3 cellular contexts compared by ENCODE assay signal in the genomic region with DNA sequence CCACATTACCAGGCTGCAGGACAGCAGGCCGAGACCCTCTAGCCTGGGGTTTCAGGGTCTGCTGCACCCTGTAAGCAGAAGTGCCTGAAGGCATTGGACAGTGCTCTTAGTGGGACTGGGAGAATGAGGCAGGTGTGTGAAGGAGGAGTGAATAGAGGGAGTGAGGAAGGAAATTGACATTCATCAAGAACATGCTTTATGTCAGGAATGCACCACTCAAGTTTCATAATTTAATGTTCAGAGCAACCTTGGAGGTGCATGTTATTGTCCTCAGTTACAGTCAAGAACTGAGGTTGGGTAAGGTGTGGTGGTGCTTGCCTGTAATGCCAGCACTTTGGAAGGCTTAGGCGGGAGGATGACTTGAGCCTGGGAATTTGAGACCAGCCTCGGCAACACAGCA.
TF ChIP-seq lines count a peak whose summit lies in the region.

No MANE protein-coding gene starts in this region.

TF ChIP-seq in A549, 52 proteins besides CTCF, POLR2A, EP300 and RAD21:
- TF ChIP-seq TFCP2L1 (CRISPR knock-in tag; IDR thresholded peaks at IDR 0.05) (no peak), SMC3 (IDR thresholded peaks at IDR 0.05) (no peak), ESRRA (IDR thresholded peaks at IDR 0.05; ENCODE audit: borderline replicate concordance, low read length) (no peak), NFE2L2 (conservative IDR thresholded peaks at IDR 0.05; ENCODE audit: low read length) (no peak), EHMT2 (IDR thresholded peaks at IDR 0.05; ENCODE audit: low read depth) (no peak), FOSB (CRISPR knock-in tag; IDR thresholded peaks at IDR 0.05) (no peak), JUNB (IDR thresholded peaks at IDR 0.05) (no peak)

TF ChIP-seq in HEK293, 187 proteins besides CTCF, POLR2A, EP300 and RAD21:
- TF ChIP-seq ZNF600 (tag by site-specific recombination; IDR thresholded peaks at IDR 0.05), result peak; percentile 58
- TF ChIP-seq ZNF366 (tag by site-specific recombination; conservative IDR thresholded peaks at IDR 0.05), result peak; percentile 25; the same call in 1 of the 2 replicates
- TF ChIP-seq, protein P1, sequence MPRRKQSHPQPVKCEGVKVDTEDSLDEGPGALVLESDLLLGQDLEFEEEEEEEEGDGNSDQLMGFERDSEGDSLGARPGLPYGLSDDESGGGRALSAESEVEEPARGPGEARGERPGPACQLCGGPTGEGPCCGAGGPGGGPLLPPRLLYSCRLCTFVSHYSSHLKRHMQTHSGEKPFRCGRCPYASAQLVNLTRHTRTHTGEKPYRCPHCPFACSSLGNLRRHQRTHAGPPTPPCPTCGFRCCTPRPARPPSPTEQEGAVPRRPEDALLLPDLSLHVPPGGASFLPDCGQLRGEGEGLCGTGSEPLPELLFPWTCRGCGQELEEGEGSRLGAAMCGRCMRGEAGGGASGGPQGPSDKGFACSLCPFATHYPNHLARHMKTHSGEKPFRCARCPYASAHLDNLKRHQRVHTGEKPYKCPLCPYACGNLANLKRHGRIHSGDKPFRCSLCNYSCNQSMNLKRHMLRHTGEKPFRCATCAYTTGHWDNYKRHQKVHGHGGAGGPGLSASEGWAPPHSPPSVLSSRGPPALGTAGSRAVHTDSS (tag by site-specific recombination; IDR thresholded peaks at IDR 0.05), result no peak

TF ChIP-seq in H1, 55 proteins besides CTCF, POLR2A, EP300 and RAD21:
- no peak for TF ChIP-seq GABPA (IDR thresholded peaks at IDR 0.05; ENCODE audit: borderline replicate concordance, insufficient read depth, low read length)
- no peak for TF ChIP-seq SP2 (IDR thresholded peaks at IDR 0.05; ENCODE audit: low read length)
- TF ChIP-seq SP4 (IDR thresholded peaks at IDR 0.05; ENCODE audit: low read length), result no peak
- no peak for TF ChIP-seq CBX8 (IDR thresholded peaks at IDR 0.05; ENCODE audit: borderline replicate concordance, low read depth, low read length)
- TF ChIP-seq NANOG (IDR thresholded peaks at IDR 0.05; ENCODE audit: insufficient read depth, low read depth, low read length, poor library complexity, severe bottlenecking), result no peak
- TF ChIP-seq BACH1 (IDR thresholded peaks at IDR 0.05; ENCODE audit: low read length), result no peak
- TF ChIP-seq TCF12 (IDR thresholded peaks at IDR 0.05; ENCODE audit: low read depth, low read length), result no peak
- TF ChIP-seq HDAC2 (IDR thresholded peaks at IDR 0.05; ENCODE audit: borderline replicate concordance in 1 of 2, low read depth in 2 of 2, low read length in 2 of 2), result no peak
- no peak for TF ChIP-seq CHD1 (IDR thresholded peaks at IDR 0.05; ENCODE audit: low read depth, low read length)
- TF ChIP-seq POU5F1 (IDR thresholded peaks at IDR 0.05; ENCODE audit: low read depth, low read length), result no peak
- TF ChIP-seq SP1 (IDR thresholded peaks at IDR 0.05; ENCODE audit: low read depth, low read length), result no peak
- TF ChIP-seq GTF2F1 (IDR thresholded peaks at IDR 0.05; ENCODE audit: borderline replicate concordance, low read depth, low read length), result no peak
- TF ChIP-seq, protein P2, sequence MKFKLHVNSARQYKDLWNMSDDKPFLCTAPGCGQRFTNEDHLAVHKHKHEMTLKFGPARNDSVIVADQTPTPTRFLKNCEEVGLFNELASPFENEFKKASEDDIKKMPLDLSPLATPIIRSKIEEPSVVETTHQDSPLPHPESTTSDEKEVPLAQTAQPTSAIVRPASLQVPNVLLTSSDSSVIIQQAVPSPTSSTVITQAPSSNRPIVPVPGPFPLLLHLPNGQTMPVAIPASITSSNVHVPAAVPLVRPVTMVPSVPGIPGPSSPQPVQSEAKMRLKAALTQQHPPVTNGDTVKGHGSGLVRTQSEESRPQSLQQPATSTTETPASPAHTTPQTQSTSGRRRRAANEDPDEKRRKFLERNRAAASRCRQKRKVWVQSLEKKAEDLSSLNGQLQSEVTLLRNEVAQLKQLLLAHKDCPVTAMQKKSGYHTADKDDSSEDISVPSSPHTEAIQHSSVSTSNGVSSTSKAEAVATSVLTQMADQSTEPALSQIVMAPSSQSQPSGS (IDR thresholded peaks at IDR 0.05; ENCODE audit: low read length), result no peak
- TF ChIP-seq, protein P3, sequence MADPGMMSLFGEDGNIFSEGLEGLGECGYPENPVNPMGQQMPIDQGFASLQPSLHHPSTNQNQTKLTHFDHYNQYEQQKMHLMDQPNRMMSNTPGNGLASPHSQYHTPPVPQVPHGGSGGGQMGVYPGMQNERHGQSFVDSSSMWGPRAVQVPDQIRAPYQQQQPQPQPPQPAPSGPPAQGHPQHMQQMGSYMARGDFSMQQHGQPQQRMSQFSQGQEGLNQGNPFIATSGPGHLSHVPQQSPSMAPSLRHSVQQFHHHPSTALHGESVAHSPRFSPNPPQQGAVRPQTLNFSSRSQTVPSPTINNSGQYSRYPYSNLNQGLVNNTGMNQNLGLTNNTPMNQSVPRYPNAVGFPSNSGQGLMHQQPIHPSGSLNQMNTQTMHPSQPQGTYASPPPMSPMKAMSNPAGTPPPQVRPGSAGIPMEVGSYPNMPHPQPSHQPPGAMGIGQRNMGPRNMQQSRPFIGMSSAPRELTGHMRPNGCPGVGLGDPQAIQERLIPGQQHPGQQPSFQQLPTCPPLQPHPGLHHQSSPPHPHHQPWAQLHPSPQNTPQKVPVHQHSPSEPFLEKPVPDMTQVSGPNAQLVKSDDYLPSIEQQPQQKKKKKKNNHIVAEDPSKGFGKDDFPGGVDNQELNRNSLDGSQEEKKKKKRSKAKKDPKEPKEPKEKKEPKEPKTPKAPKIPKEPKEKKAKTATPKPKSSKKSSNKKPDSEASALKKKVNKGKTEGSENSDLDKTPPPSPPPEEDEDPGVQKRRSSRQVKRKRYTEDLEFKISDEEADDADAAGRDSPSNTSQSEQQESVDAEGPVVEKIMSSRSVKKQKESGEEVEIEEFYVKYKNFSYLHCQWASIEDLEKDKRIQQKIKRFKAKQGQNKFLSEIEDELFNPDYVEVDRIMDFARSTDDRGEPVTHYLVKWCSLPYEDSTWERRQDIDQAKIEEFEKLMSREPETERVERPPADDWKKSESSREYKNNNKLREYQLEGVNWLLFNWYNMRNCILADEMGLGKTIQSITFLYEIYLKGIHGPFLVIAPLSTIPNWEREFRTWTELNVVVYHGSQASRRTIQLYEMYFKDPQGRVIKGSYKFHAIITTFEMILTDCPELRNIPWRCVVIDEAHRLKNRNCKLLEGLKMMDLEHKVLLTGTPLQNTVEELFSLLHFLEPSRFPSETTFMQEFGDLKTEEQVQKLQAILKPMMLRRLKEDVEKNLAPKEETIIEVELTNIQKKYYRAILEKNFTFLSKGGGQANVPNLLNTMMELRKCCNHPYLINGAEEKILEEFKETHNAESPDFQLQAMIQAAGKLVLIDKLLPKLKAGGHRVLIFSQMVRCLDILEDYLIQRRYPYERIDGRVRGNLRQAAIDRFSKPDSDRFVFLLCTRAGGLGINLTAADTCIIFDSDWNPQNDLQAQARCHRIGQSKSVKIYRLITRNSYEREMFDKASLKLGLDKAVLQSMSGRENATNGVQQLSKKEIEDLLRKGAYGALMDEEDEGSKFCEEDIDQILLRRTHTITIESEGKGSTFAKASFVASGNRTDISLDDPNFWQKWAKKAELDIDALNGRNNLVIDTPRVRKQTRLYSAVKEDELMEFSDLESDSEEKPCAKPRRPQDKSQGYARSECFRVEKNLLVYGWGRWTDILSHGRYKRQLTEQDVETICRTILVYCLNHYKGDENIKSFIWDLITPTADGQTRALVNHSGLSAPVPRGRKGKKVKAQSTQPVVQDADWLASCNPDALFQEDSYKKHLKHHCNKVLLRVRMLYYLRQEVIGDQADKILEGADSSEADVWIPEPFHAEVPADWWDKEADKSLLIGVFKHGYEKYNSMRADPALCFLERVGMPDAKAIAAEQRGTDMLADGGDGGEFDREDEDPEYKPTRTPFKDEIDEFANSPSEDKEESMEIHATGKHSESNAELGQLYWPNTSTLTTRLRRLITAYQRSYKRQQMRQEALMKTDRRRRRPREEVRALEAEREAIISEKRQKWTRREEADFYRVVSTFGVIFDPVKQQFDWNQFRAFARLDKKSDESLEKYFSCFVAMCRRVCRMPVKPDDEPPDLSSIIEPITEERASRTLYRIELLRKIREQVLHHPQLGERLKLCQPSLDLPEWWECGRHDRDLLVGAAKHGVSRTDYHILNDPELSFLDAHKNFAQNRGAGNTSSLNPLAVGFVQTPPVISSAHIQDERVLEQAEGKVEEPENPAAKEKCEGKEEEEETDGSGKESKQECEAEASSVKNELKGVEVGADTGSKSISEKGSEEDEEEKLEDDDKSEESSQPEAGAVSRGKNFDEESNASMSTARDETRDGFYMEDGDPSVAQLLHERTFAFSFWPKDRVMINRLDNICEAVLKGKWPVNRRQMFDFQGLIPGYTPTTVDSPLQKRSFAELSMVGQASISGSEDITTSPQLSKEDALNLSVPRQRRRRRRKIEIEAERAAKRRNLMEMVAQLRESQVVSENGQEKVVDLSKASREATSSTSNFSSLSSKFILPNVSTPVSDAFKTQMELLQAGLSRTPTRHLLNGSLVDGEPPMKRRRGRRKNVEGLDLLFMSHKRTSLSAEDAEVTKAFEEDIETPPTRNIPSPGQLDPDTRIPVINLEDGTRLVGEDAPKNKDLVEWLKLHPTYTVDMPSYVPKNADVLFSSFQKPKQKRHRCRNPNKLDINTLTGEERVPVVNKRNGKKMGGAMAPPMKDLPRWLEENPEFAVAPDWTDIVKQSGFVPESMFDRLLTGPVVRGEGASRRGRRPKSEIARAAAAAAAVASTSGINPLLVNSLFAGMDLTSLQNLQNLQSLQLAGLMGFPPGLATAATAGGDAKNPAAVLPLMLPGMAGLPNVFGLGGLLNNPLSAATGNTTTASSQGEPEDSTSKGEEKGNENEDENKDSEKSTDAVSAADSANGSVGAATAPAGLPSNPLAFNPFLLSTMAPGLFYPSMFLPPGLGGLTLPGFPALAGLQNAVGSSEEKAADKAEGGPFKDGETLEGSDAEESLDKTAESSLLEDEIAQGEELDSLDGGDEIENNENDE (IDR thresholded peaks at IDR 0.05; ENCODE audit: insufficient replicate concordance, low read length), result no peak
- no peak for TF ChIP-seq RXRA (IDR thresholded peaks at IDR 0.05; ENCODE audit: insufficient read depth, low read depth, low read length)
